ENCODE assay signal across 21 cellular contexts in genomic region chr10:80526742-80527141, GRCh38. TPM values are rescaled to one million over a fixed set of nuclear protein-coding genes. Genes with fewer than 3 reads are reported as not detected.
A peak's percentile ranks its signal among the peaks of the same experiment; 100 is the strongest.
DNase-seq lines count a peak whose midpoint lies in the region; ATAC-seq and TF ChIP-seq lines count a peak whose summit lies in the region.
"Had no signal": no experiment of that assay in that cellular context is flagged by ENCODE, and none has a peak within 500 bp of the region (broad histone marks: within the 10 kb centered on the region; RNA-seq: fewer than 3 reads in every experiment).

No MANE protein-coding gene starts in this region.

- WGBS in lung, 2 donors: 4 to 22% methylated on average over 6 of the region's 6 CpGs

- DNase-seq in Ammon's horn (ENCODE audit: low spot score) (peak; percentile 71), CD14-positive monocyte (ENCODE audit: low spot score) (no peak), lung (ENCODE audit: low spot score) (no peak), T-helper 9 cell (no peak), NCI-H2029 treated with DMSO at 0.1 percent for 48 hours (lab: John Stamatoyannopoulos, UW) (no peak)
- peak; percentile 30 for DNase-seq in activated CD4-positive, alpha-beta memory T cell treated with anti-CD3 and anti-CD28 coated beads for 36 hours
- no peak for DNase-seq in effector CD8-positive, alpha-beta T cell (lab: John Stamatoyannopoulos, UW)
- DNase-seq: DND-41; foreskin fibroblast; left cardiac atrium; NCI-H1048; NCI-H69; SK-N-SH; small intestine; stimulated activated CD4-positive, alpha-beta T cell treated with anti-CD3 and anti-CD28 coated beads, Interleukin-4, amount 100 ng/mL, for 4 hours had no signal

- H3K36me3 ChIP-seq in lung (ENCODE audit: control insufficient read depth in 2 of 2, insufficient read depth in 2 of 2, low read length in 2 of 2): peaks cover 0 to 5% of the 10 kb centered on the region in 2 donors
- H3K36me3 ChIP-seq: tibial nerve had no signal

- POLR2A ChIA-PET in activated CD4-positive, alpha-beta memory T cell treated with anti-CD3 and anti-CD28 coated beads for 36 hours (lab: Charles Lee): no interaction called here

- no peak overlapping the region for H3K4me3 Mint-ChIP-seq in CD14-positive monocyte
- no peak overlapping the region for H3K4me3 Mint-ChIP-seq in activated CD4-positive, alpha-beta memory T cell treated with anti-CD3 and anti-CD28 coated beads for 36 hours
- H3K4me3 Mint-ChIP-seq: IgD-negative memory B cell, WTC11 had no signal

- H3K4me1 ChIP-seq in lung (ENCODE audit: control insufficient read depth in 2 of 2, insufficient read depth in 2 of 2, low read length in 2 of 2): peaks cover 0 to 14% of the 10 kb centered on the region in 2 donors

- H3K9me3 Mint-ChIP-seq in CD14-positive monocyte: peaks cover 0 to 2% (median 0%) of the 10 kb centered on the region in 7 donors
- no peaks in the 10 kb centered on the region for H3K9me3 Mint-ChIP-seq in activated CD4-positive, alpha-beta memory T cell treated with anti-CD3 and anti-CD28 coated beads for 36 hours
- H3K9me3 Mint-ChIP-seq: IgD-negative memory B cell, WTC11 had no signal

- H3K27me3 ChIP-seq in lung (ENCODE audit: control insufficient read depth, insufficient read depth): no peaks in the 10 kb centered on the region
- H3K27me3 ChIP-seq: tibial nerve had no signal

- H3K36me3 Mint-ChIP-seq in CD14-positive monocyte: peaks cover 4 to 7% of the 10 kb centered on the region in 2 donors
- peaks cover 14% of the 10 kb centered on the region for H3K36me3 Mint-ChIP-seq in activated CD4-positive, alpha-beta memory T cell treated with anti-CD3 and anti-CD28 coated beads for 36 hours

- peak; percentile 1 for ATAC-seq in lung (ENCODE audit: insufficient read depth, low FRiP score)
- ATAC-seq in GM21737 (IDR thresholded peaks at IDR 0.05; ENCODE audit: unreplicated experiment): no peak
- ATAC-seq: WTC11 had no signal

- no peaks in the 10 kb centered on the region for H3K9me3 ChIP-seq in lung (ENCODE audit: control insufficient read depth in 2 of 2, insufficient read depth in 1 of 2, low read length in 1 of 2)
- H3K9me3 ChIP-seq: SK-N-SH, tibial nerve had no signal

- H3K27ac ChIP-seq in lung (ENCODE audit: low read depth in 1 of 2, low read length in 1 of 2): peak overlapping the region in 1 of 2 donors; percentile 44
- H3K27ac ChIP-seq: tibial nerve had no signal

- peaks cover 87% of the 10 kb centered on the region for H3K4me1 Mint-ChIP-seq in CD14-positive monocyte
- peaks cover 71% of the 10 kb centered on the region for H3K4me1 Mint-ChIP-seq in activated CD4-positive, alpha-beta memory T cell treated with anti-CD3 and anti-CD28 coated beads for 36 hours (ENCODE audit: low read depth)

- peak overlapping the region in 6 of 7 donors; percentile 25 to 76 (median 50) for H3K27ac Mint-ChIP-seq in CD14-positive monocyte
- H3K27ac Mint-ChIP-seq in activated CD4-positive, alpha-beta memory T cell treated with anti-CD3 and anti-CD28 coated beads for 36 hours: peak overlapping the region; percentile 53
- H3K27ac Mint-ChIP-seq: IgD-negative memory B cell, WTC11 had no signal

- intact Hi-C loops in CD14-positive monocyte (cut with micrococcal nuclease): loop anchor here in 1 of 2 donors (5.0 kb wide), 1 partner anchor 79 kb away; no protein-coding TSS in a partner anchor
- intact Hi-C loops in activated CD4-positive, alpha-beta memory T cell treated with anti-CD3 and anti-CD28 coated beads for 36 hours (cut with micrococcal nuclease): no loop called here

- TF ChIP-seq CTCF in CD14-positive monocyte (IDR thresholded peaks at IDR 0.05) (no peak), lung (IDR thresholded peaks at IDR 0.05; ENCODE audit: control extremely low read depth, extremely low read depth) (no peak)

- no peak overlapping the region for H3K4me3 ChIP-seq in lung
- H3K4me3 ChIP-seq: tibial nerve had no signal

- CTCF ChIA-PET in activated CD4-positive, alpha-beta memory T cell treated with anti-CD3 and anti-CD28 coated beads for 36 hours (lab: Charles Lee): interaction anchor here (0.7 to 4.6 kb wide), 3 partner anchors 10 to 82 kb away, joined by 3 to 17 read pairs (median 3); no protein-coding TSS in a partner anchor

- H3K27me3 Mint-ChIP-seq in CD14-positive monocyte (ENCODE audit: low read depth in 3 of 3): no peaks in the 10 kb centered on the region
- no peaks in the 10 kb centered on the region for H3K27me3 Mint-ChIP-seq in activated CD4-positive, alpha-beta memory T cell treated with anti-CD3 and anti-CD28 coated beads for 36 hours

RNA-seq across cellular contexts. Expression of gene SH2D4B, which starts 11.0 kb away (rescaled TPM):
- not detected for polyA plus RNA-seq in CD14-positive monocyte
- total RNA-seq in activated CD4-positive, alpha-beta memory T cell treated with anti-CD3 and anti-CD28 coated beads for 36 hours: under 1 TPM in 1 of 2 experiments, not detected in 1; 0.12 TPM
- total RNA-seq in lung: under 1 TPM; 0.12 to 0.28 TPM
- under 1 TPM; 0.20 to 0.23 TPM for polyA plus RNA-seq in lung
- total RNA-seq: tibial nerve had no signal
- polyA plus RNA-seq: aorta, BJ, IgD-negative memory B cell, SK-N-SH had no signal

Comparison
In these comparisons a context has a peak if more than half of its experiments do, and no peak if none do; other contexts are left out.
1. DNase-seq: peak in Ammon's horn (single experiment) and activated CD4-positive, alpha-beta memory T cell treated with anti-CD3 and anti-CD28 coated beads for 36 hours (single experiment); none in CD14-positive monocyte (single experiment), lung (single experiment), effector CD8-positive, alpha-beta T cell (single experiment), T-helper 9 cell (single experiment) and NCI-H2029 treated with DMSO at 0.1 percent for 48 hours (single experiment).